Comparison of ENCODE assay signal across 10 cellular contexts in genomic region chr3:190205739-190206138, GRCh38.
DNase-seq lines count a peak whose midpoint lies in the region; ATAC-seq and FAIRE-seq lines count a peak whose summit lies in the region.
"Had no signal": no experiment of that assay in that cellular context is flagged by ENCODE, and none has a peak within 500 bp of the region (broad histone marks: within the 10 kb centered on the region; RNA-seq: fewer than 3 reads in every experiment).

No MANE protein-coding gene starts in this region.

- DNase-seq in AG08395 (ENCODE audit: low spot score) = peak; percentile 57
- no peak for DNase-seq in GM19239 (ENCODE audit: insufficient read length, low spot score)
- peak; percentile 58 for DNase-seq in adipocyte (ENCODE audit: low read depth)
- DNase-seq in occipital lobe (lab: John Stamatoyannopoulos, UW) = no peak
- DNase-seq in stimulated activated CD8-positive, alpha-beta memory T cell treated with anti-CD3 and anti-CD28 coated beads, Interleukin-4, amount 100 ng/mL, for 48 hours = no peak
- no peak for DNase-seq in NCI-H345 (lab: John Stamatoyannopoulos, UW)
- no peak for DNase-seq in activated effector memory CD4-positive, alpha-beta T cell treated with anti-CD3 and anti-CD28 coated beads, Interleukin-2, amount 50 U/mL, for 16 hours
- DNase-seq: activated naive CD4-positive, alpha-beta T cell treated with Interleukin-2 at 50 U/mL for 16 hours; lower lobe of right lung had no signal

- H3K4me3 ChIP-seq in adipocyte (ENCODE audit: low read length) = no peak overlapping the region
- H3K4me3 ChIP-seq: lower lobe of right lung had no signal

- FAIRE-seq in GM19239 (lab: Jason Lieb, UNC) = peak; percentile 21

- no peak overlapping the region for H3K9ac ChIP-seq in adipocyte (ENCODE audit: low read length)

- H3K9me3 ChIP-seq in adipocyte (ENCODE audit: control insufficient read depth, low read length) = no peaks in the 10 kb centered on the region
- H3K9me3 ChIP-seq: lower lobe of right lung had no signal

- no peaks in the 10 kb centered on the region for H3K4me1 ChIP-seq in adipocyte (ENCODE audit: control insufficient read depth, insufficient read depth, low read length)
- H3K4me1 ChIP-seq: lower lobe of right lung had no signal

- H3K27me3 ChIP-seq in adipocyte (replicated peaks; ENCODE audit: control insufficient read depth, insufficient read depth, low read length) = no peaks in the 10 kb centered on the region

- no peaks in the 10 kb centered on the region for H3K36me3 ChIP-seq in adipocyte (ENCODE audit: control insufficient read depth, insufficient read depth, low read length, severe bottlenecking)
- H3K36me3 ChIP-seq: lower lobe of right lung had no signal

- ATAC-seq in HG03097 (IDR thresholded peaks at IDR 0.05; ENCODE audit: low FRiP score, unreplicated experiment) = peak; percentile 66

Comparison
In these comparisons a context has a peak if more than half of its experiments do, and no peak if none do; other contexts are left out.
1. DNase-seq: peak in AG08395 (single experiment) and adipocyte (single experiment); none in GM19239 (single experiment), occipital lobe (single experiment), stimulated activated CD8-positive, alpha-beta memory T cell treated with anti-CD3 and anti-CD28 coated beads, Interleukin-4, amount 100 ng/mL, for 48 hours (single experiment), NCI-H345 (single experiment) and activated effector memory CD4-positive, alpha-beta T cell treated with anti-CD3 and anti-CD28 coated beads, Interleukin-2, amount 50 U/mL, for 16 hours (single experiment).